ENCODE assay signal across 1 cellular context in the genomic region with DNA sequence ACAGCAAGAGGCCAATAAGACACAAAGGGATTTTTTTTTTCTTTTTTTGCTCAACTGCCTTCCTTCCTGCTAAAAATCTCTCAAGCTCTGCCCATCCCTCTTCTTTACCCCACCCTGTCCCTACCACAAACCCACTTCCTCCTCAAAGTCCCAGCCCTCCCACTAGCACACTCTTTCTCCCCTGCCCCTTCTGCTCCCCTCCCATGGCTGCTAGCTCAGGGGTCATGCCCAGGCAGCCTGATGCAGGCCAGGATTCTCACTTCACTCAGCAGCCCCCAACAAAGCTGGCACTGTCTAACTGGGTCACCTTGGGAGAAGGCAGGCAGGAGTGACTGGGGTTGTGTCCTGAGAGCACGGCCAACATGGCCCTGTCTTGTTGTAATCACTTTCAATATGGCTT.
TF ChIP-seq lines count a peak whose summit lies in the region.

No MANE protein-coding gene starts in this region.

TF ChIP-seq in IMR-90, 13 proteins besides CTCF, POLR2A, EP300 and RAD21 (continued from another document):
- TF ChIP-seq, protein P1, sequence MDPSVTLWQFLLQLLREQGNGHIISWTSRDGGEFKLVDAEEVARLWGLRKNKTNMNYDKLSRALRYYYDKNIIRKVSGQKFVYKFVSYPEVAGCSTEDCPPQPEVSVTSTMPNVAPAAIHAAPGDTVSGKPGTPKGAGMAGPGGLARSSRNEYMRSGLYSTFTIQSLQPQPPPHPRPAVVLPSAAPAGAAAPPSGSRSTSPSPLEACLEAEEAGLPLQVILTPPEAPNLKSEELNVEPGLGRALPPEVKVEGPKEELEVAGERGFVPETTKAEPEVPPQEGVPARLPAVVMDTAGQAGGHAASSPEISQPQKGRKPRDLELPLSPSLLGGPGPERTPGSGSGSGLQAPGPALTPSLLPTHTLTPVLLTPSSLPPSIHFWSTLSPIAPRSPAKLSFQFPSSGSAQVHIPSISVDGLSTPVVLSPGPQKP (IDR thresholded peaks at IDR 0.05; ENCODE audit: borderline replicate concordance, low read depth, low read length): no peak
- no peak for TF ChIP-seq BHLHE40 (IDR thresholded peaks at IDR 0.05; ENCODE audit: low read depth, low read length)
- TF ChIP-seq MXI1 (IDR thresholded peaks at IDR 0.05; ENCODE audit: borderline replicate concordance, low read depth, low read length): no peak
- no peak for TF ChIP-seq MAFK (IDR thresholded peaks at IDR 0.05; ENCODE audit: low read depth, low read length)
- TF ChIP-seq RCOR1 (IDR thresholded peaks at IDR 0.05; ENCODE audit: insufficient replicate concordance, low read length): no peak
- TF ChIP-seq RFX5 (IDR thresholded peaks at IDR 0.05; ENCODE audit: low read depth, low read length): no peak
